Comparison of ENCODE assay signal across 19 cellular contexts in genomic region chr6:56580271-56580670, GRCh38.
A peak's percentile ranks its signal among the peaks of the same experiment; 100 is the strongest.
DNase-seq lines count a peak whose midpoint lies in the region; ATAC-seq, FAIRE-seq and TF ChIP-seq lines count a peak whose summit lies in the region.
"Had no signal": no experiment of that assay in that cellular context is flagged by ENCODE, and none has a peak within 500 bp of the region (broad histone marks: within the 10 kb centered on the region; RNA-seq: fewer than 3 reads in every experiment).

No MANE protein-coding gene starts in this region.

- FAIRE-seq in astrocyte (lab: Jason Lieb, UNC), result no peak
- FAIRE-seq: H54, HTR-8/SVneo had no signal

- WGBS in IMR-90 (ENCODE audit: extremely low coverage in 2 of 2, insufficient read length in 1 of 2), 2 experiments, result no CpG with 5 or more reads among the region's 5 CpGs

- in situ Hi-C loops in IMR-90 (cut with MboI; ENCODE audit: low sequenced_read_pairs), result no loop called here

- H4K8ac ChIP-seq in IMR-90 (ENCODE audit: low read depth in 2 of 2, low read length in 2 of 2), result no peak overlapping the region

- ATAC-seq in IMR-90 (ENCODE audit: low read depth) (0 out of 2 replicates have a peak, but pooled peaks have one; percentile 27), HG02938 (IDR thresholded peaks at IDR 0.05; ENCODE audit: unreplicated experiment) (no peak)
- ATAC-seq: HCT116 had no signal

- H3K9ac ChIP-seq in IMR-90 (ENCODE audit: low read depth, low read length), result no peak overlapping the region
- H3K9ac ChIP-seq in astrocyte (ENCODE audit: low read length), result no peak overlapping the region
- H3K9ac ChIP-seq: BLaER1 had no signal

- TF ChIP-seq RAD21 in IMR-90 (IDR thresholded peaks at IDR 0.05; ENCODE audit: low read length), result no peak

- peaks cover 6% of the 10 kb centered on the region for H3K9me1 ChIP-seq in IMR-90 (ENCODE audit: insufficient read depth, low read length)

- TF ChIP-seq CTCF in IMR-90 (conservative IDR thresholded peaks at IDR 0.05; ENCODE audit: low read depth, low read length) (no peak), astrocyte (IDR thresholded peaks at IDR 0.05; ENCODE audit: insufficient read depth, low read depth, low read length) (no peak), tibial artery (IDR thresholded peaks at IDR 0.05) (no peak)

- H2AFZ ChIP-seq in IMR-90 (replicated peaks; ENCODE audit: low read length, poor library complexity) (no peak overlapping the region), astrocyte (ENCODE audit: low read depth, low read length) (no peak overlapping the region)

- H3K14ac ChIP-seq in IMR-90 (replicated peaks; ENCODE audit: low read depth, low read length), result no peak overlapping the region

- H3K4me1 Mint-ChIP-seq in astrocyte (ENCODE audit: low read depth, unreplicated experiment), result no peaks in the 10 kb centered on the region
- H3K4me1 Mint-ChIP-seq: CD4-positive, alpha-beta memory T cell had no signal

- H3K4ac ChIP-seq in IMR-90 (ENCODE audit: low read depth, low read length), result no peak overlapping the region

- no peaks in the 10 kb centered on the region for H3K27me3 Mint-ChIP-seq in astrocyte (ENCODE audit: low read depth, unreplicated experiment)
- H3K27me3 Mint-ChIP-seq: CD4-positive, alpha-beta memory T cell; IgD-negative memory B cell had no signal

- no peak overlapping the region for H3K4me3 Mint-ChIP-seq in astrocyte (ENCODE audit: unreplicated experiment)
- H3K4me3 Mint-ChIP-seq: CD14-positive monocyte; CD4-positive, alpha-beta memory T cell; HFFc6; IgD-negative memory B cell had no signal

- H2BK5ac ChIP-seq in IMR-90 (ENCODE audit: low read depth, low read length, poor library complexity, severe bottlenecking), result no peak overlapping the region

- no peak for TF ChIP-seq POLR2A in IMR-90 (IDR thresholded peaks at IDR 0.05; ENCODE audit: low read depth, low read length)

- POLR2A ChIA-PET in IMR-90 (lab: Charles Lee; ENCODE audit: unreplicated experiment), result no interaction called here

- DNase-seq in EL (peak; percentile 37), IMR-90 (no peak), astrocyte (ENCODE audit: low read depth) (peak; percentile 31), tibial artery (no peak), GOT3 (lab: John Stamatoyannopoulos, UW) (no peak), mucosa of gallbladder (ENCODE audit: low spot score) (no peak)
- DNase-seq: 8988T; CD4-positive, alpha-beta memory T cell; DMS79 treated with DMSO at 0.1 percent for 48 hours; GDM1; HFFc6; KBM-7 had no signal

- peaks cover 13% of the 10 kb centered on the region for H3K36me3 ChIP-seq in IMR-90 (ENCODE audit: control insufficient read depth, insufficient read depth, low read length)
- H3K36me3 ChIP-seq in astrocyte (ENCODE audit: insufficient read depth, low read length), result peaks cover 14% of the 10 kb centered on the region
- H3K36me3 ChIP-seq in tibial artery, result peaks cover 5 to 23% (median 14%) of the 10 kb centered on the region in 3 donors

- H3K79me1 ChIP-seq in IMR-90 (ENCODE audit: low read depth in 1 of 2, low read length in 2 of 2), result peaks cover 10 to 49% of the 10 kb centered on the region in 2 experiments; a peak in 3 of 4 replicates

- H3K4me3 ChIP-seq in IMR-90 (ENCODE audit: insufficient read depth, low read depth, low read length), result no peak overlapping the region
- no peak overlapping the region for H3K4me3 ChIP-seq in astrocyte (ENCODE audit: insufficient read depth, low read depth, low read length)
- H3K4me3 ChIP-seq in tibial artery, result no peak overlapping the region
- H3K4me3 ChIP-seq: BLaER1 had no signal

- H3K27me3 ChIP-seq in IMR-90 (ENCODE audit: control insufficient read depth, insufficient read depth, low read length) (no peaks in the 10 kb centered on the region), astrocyte (ENCODE audit: insufficient read depth, low read length) (no peaks in the 10 kb centered on the region), tibial artery (no peaks in the 10 kb centered on the region)
- H3K27me3 ChIP-seq: BLaER1 had no signal

- BruUV-seq in IMR-90 (replicated peaks; lab: Mats Ljungman, UMichigan), result no TSS peak

- H3K9me3 ChIP-seq in IMR-90 (ENCODE audit: control insufficient read depth, insufficient read depth, low read length), result no peaks in the 10 kb centered on the region
- H3K9me3 ChIP-seq in astrocyte (ENCODE audit: insufficient read depth, low read depth, low read length), result no peaks in the 10 kb centered on the region
- H3K9me3 ChIP-seq in tibial artery, result no peaks in the 10 kb centered on the region
- H3K9me3 ChIP-seq: BLaER1 had no signal

- no peak overlapping the region for H2BK120ac ChIP-seq in IMR-90 (ENCODE audit: low read depth, low read length)

- H3K4me1 ChIP-seq in IMR-90 (ENCODE audit: control insufficient read depth, insufficient read depth, low read length) (peaks cover 8% of the 10 kb centered on the region; the same call in 1 of the 2 replicates), astrocyte (ENCODE audit: insufficient read depth, low read length) (peaks cover 9% of the 10 kb centered on the region), tibial artery (no peaks in the 10 kb centered on the region)
- H3K4me1 ChIP-seq: BLaER1 had no signal

- H2BK15ac ChIP-seq in IMR-90 (ENCODE audit: low read depth, low read length), result no peak overlapping the region

- dilution Hi-C loops in IMR-90 (cut with HindIII; ENCODE audit: low sequenced_read_pairs, unreplicated experiment), result loop anchor here (25.0 kb wide), 1 partner anchor 218 kb away; no protein-coding TSS in a partner anchor

- H2AK5ac ChIP-seq in IMR-90 (ENCODE audit: low read depth, low read length), result no peak overlapping the region

- H3K18ac ChIP-seq in IMR-90 (ENCODE audit: low read depth, low read length), result no peak overlapping the region

- H4K20me1 ChIP-seq in IMR-90 (ENCODE audit: insufficient read depth, low read length), result peaks cover 10% of the 10 kb centered on the region; the same call in 1 of the 2 replicates
- H4K20me1 ChIP-seq in astrocyte (ENCODE audit: insufficient read depth, low read length), result peaks cover 10% of the 10 kb centered on the region
- H4K20me1 ChIP-seq: BLaER1 had no signal

- no peak overlapping the region for H2BK20ac ChIP-seq in IMR-90 (ENCODE audit: low read depth, low read length)

- no peak overlapping the region for H2AK9ac ChIP-seq in IMR-90 (replicated peaks; ENCODE audit: low read depth, low read length, poor library complexity)

- intact Hi-C loops in IMR-90 (cut with micrococcal nuclease), result no loop called here
- intact Hi-C loops in tibial artery (cut with DNase I; ENCODE audit: low total_unique reads), result no loop called here

- H3K23ac ChIP-seq in IMR-90 (ENCODE audit: low read depth, low read length), result no peak overlapping the region

- peaks cover 17% of the 10 kb centered on the region for H3K36me3 Mint-ChIP-seq in astrocyte (ENCODE audit: low read depth, unreplicated experiment)
- H3K36me3 Mint-ChIP-seq: CD4-positive, alpha-beta memory T cell; IgD-negative memory B cell had no signal

- H4K91ac ChIP-seq in IMR-90 (ENCODE audit: insufficient read depth, low read depth, low read length), result no peak overlapping the region

- H3K27ac ChIP-seq in IMR-90 (ENCODE audit: insufficient read depth, low read length) (no peak overlapping the region), astrocyte (ENCODE audit: low read depth, low read length) (no peak overlapping the region), tibial artery (peak overlapping the region; percentile 18 to 32)
- H3K27ac ChIP-seq: BLaER1 had no signal

- no peak overlapping the region for H4K5ac ChIP-seq in IMR-90 (ENCODE audit: low read depth, low read length)

- H3K27ac Mint-ChIP-seq in astrocyte (ENCODE audit: unreplicated experiment), result no peak overlapping the region
- H3K27ac Mint-ChIP-seq: CD14-positive monocyte, IgD-negative memory B cell had no signal

- no peaks in the 10 kb centered on the region for H3K79me2 ChIP-seq in astrocyte (ENCODE audit: insufficient read depth, low read length)

- H3K4me2 ChIP-seq in IMR-90 (ENCODE audit: low read depth, low read length), result no peak overlapping the region
- H3K4me2 ChIP-seq in astrocyte (ENCODE audit: low read length), result no peak overlapping the region
- H3K4me2 ChIP-seq: BLaER1 had no signal

- no peak overlapping the region for H3K56ac ChIP-seq in IMR-90 (ENCODE audit: extremely low read depth, insufficient read depth, low read length)

- CTCF ChIA-PET in IMR-90 (lab: Yijun Ruan, JAX), result interaction anchor here (1.0 kb wide), 1 partner anchor 11 kb away, joined by 5 read pairs; no protein-coding TSS in a partner anchor

- peaks cover 2% of the 10 kb centered on the region for H3K9me3 Mint-ChIP-seq in astrocyte (ENCODE audit: unreplicated experiment)
- H3K9me3 Mint-ChIP-seq: IgD-negative memory B cell had no signal

TF ChIP-seq in IMR-90, 13 proteins besides CTCF, POLR2A, EP300 and RAD21:
- TF ChIP-seq, protein P1, sequence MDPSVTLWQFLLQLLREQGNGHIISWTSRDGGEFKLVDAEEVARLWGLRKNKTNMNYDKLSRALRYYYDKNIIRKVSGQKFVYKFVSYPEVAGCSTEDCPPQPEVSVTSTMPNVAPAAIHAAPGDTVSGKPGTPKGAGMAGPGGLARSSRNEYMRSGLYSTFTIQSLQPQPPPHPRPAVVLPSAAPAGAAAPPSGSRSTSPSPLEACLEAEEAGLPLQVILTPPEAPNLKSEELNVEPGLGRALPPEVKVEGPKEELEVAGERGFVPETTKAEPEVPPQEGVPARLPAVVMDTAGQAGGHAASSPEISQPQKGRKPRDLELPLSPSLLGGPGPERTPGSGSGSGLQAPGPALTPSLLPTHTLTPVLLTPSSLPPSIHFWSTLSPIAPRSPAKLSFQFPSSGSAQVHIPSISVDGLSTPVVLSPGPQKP (IDR thresholded peaks at IDR 0.05; ENCODE audit: borderline replicate concordance, low read depth, low read length), result no peak
- TF ChIP-seq CEBPB (IDR thresholded peaks at IDR 0.05; ENCODE audit: low read depth, low read length) (no peak), BHLHE40 (IDR thresholded peaks at IDR 0.05; ENCODE audit: low read depth, low read length) (no peak), RCOR1 (IDR thresholded peaks at IDR 0.05; ENCODE audit: insufficient replicate concordance, low read length) (no peak), SMC3 (IDR thresholded peaks at IDR 0.05; ENCODE audit: low read depth, low read length) (no peak)
TF ChIP-seq in IMR-90: peak in this region for 0.

Comparison
In these comparisons a context has a peak if more than half of its experiments do, and no peak if none do; other contexts are left out.
1. DNase-seq: peak in EL (single experiment) and astrocyte (single experiment); none in IMR-90 (single experiment), tibial artery (0 of 2), GOT3 (single experiment) and mucosa of gallbladder (single experiment).
2. H3K27ac ChIP-seq: peak in tibial artery (2 of 2); none in IMR-90 (single experiment) and astrocyte (single experiment).